Comparison of ENCODE assay signal across 28 cellular contexts in the genomic region with DNA sequence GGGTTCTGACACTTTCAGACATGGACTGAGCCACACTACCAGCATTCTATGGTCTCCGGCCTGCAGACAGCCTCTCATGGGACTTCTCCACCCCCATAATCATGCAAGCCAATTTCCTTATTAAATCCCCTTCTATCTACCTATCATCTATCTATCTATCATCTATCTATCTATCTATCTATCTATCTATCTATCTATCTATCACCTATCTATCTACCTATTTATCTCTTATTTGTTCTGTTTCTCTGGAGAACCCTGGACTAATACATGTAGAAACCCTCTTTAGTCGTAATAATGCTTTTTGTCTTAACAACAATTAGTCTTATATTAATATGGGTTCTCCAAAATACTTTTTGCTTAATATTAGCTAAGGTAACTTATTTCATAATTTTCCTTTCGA.
DNase-seq lines count a peak whose midpoint lies in the region; ATAC-seq, FAIRE-seq and TF ChIP-seq lines count a peak whose summit lies in the region.
"Had no signal": no experiment of that assay in that cellular context is flagged by ENCODE, and none has a peak within 500 bp of the region (broad histone marks: within the 10 kb centered on the region; RNA-seq: fewer than 3 reads in every experiment).

No MANE protein-coding gene starts in this region.

- no peak overlapping the region for H3K4me3 ChIP-seq in K562
- H3K4me3 ChIP-seq: A549; BLaER1; BLaER1 treated with 17β-estradiol and CSF1 and Interleukin-3, amounts not matched to agents 10 nM and 100 nM had no signal

- H3K79me2 ChIP-seq in K562 (ENCODE audit: control insufficient read depth, insufficient read depth, low read length) = no peaks in the 10 kb centered on the region

- H3K9me3 ChIP-seq in K562 (replicated peaks; ENCODE audit: control insufficient read depth, insufficient read depth, low read depth, low read length) = no peaks in the 10 kb centered on the region
- H3K9me3 ChIP-seq: A549; BE2C; BLaER1; BLaER1 treated with 17β-estradiol and CSF1 and Interleukin-3, amounts not matched to agents 10 nM and 100 nM; Caco-2 had no signal

- no peak overlapping the region for H2AFZ ChIP-seq in K562 (ENCODE audit: low read depth, low read length)

- no peaks in the 10 kb centered on the region; a peak in 1 of 5 replicates for H3K27me3 ChIP-seq in K562 (ENCODE audit: control insufficient read depth in 2 of 2, insufficient read depth in 2 of 2, low read length in 2 of 2)
- H3K27me3 ChIP-seq: BE2C; BLaER1; BLaER1 treated with 17β-estradiol and CSF1 and Interleukin-3, amounts not matched to agents 10 nM and 100 nM had no signal

- H3K27ac ChIP-seq in K562 (ENCODE audit: extremely low read depth, low read depth, low read length) = no peak overlapping the region
- H3K27ac ChIP-seq: 22Rv1; A549; BLaER1; BLaER1 treated with 17β-estradiol and CSF1 and Interleukin-3, amounts not matched to agents 10 nM and 100 nM; C4-2B had no signal

- H3K4me1 ChIP-seq in K562 (replicated peaks in 1 of 2; ENCODE audit: control insufficient read depth in 2 of 2, insufficient read depth in 2 of 2, low read length in 2 of 2) = no peaks in the 10 kb centered on the region; a peak in 1 of 5 replicates
- H3K4me1 ChIP-seq: A549, BE2C, BLaER1 had no signal

- TF ChIP-seq RAD21 in K562 (CRISPR knock-in tag; conservative IDR thresholded peaks at IDR 0.05 in 1 of 2, IDR thresholded peaks at IDR 0.05 in 1 of 2) = no peak

- ATAC-seq in K562 = no peak
- ATAC-seq in HG02763 (IDR thresholded peaks at IDR 0.05; ENCODE audit: unreplicated experiment) = no peak
- ATAC-seq: A549; CD8-positive, alpha-beta T cell had no signal

- intact Hi-C loops in K562 (cut with micrococcal nuclease) = loop anchor here (10.0 kb wide), 2 partner anchors 59 to 739 kb away; no protein-coding TSS in a partner anchor

- H3K9ac ChIP-seq in K562 (ENCODE audit: insufficient read depth in 1 of 2, low read depth in 2 of 2, low read length in 2 of 2) = no peak overlapping the region
- H3K9ac ChIP-seq: BLaER1; BLaER1 treated with 17β-estradiol and CSF1 and Interleukin-3, amounts not matched to agents 10 nM and 100 nM had no signal

- CTCF ChIA-PET in K562 (lab: Yijun Ruan, JAX; ENCODE audit: low intra/inter-chr PET ratio) = no interaction called here

- in situ Hi-C loops in K562 (cut with MboI) = no loop called here

- no peak for TF ChIP-seq CTCF in K562 (IDR thresholded peaks at IDR 0.05 in 2 of 3, conservative IDR thresholded peaks at IDR 0.05 in 1 of 3; ENCODE audit: insufficient read depth in 2 of 3, low read depth in 1 of 3, low read length in 3 of 3)

- no peak for FAIRE-seq in K562 (lab: Jason Lieb, UNC)
- FAIRE-seq: A549, D721Med had no signal

- POLR2A ChIA-PET in K562 (lab: Yijun Ruan, JAX) = no interaction called here

- no peak for TF ChIP-seq EP300 in K562 (IDR thresholded peaks at IDR 0.05; ENCODE audit: low read length)

- 9% methylated on average over 3 of the region's 3 CpGs for WGBS in K562 (ENCODE audit: insufficient coverage, low coverage, missing lambda C conversion rate)

- H3K36me3 ChIP-seq in K562 (ENCODE audit: control insufficient read depth, insufficient read depth, low read length) = no peaks in the 10 kb centered on the region
- H3K36me3 ChIP-seq: BE2C; BLaER1; BLaER1 treated with 17β-estradiol and CSF1 and Interleukin-3, amounts not matched to agents 10 nM and 100 nM had no signal

- H4K20me1 ChIP-seq in K562 (replicated peaks; ENCODE audit: control insufficient read depth, insufficient read depth, low read length) = no peaks in the 10 kb centered on the region
- H4K20me1 ChIP-seq: BLaER1; BLaER1 treated with 17β-estradiol and CSF1 and Interleukin-3, amounts not matched to agents 10 nM and 100 nM had no signal

- no TSS peak for BruUV-seq in K562 (replicated peaks; lab: Mats Ljungman, UMichigan)

- no peak for TF ChIP-seq POLR2A in K562 (conservative IDR thresholded peaks at IDR 0.05)

- no peak overlapping the region for H3K4me2 ChIP-seq in K562 (ENCODE audit: insufficient read depth, low read length)
- H3K4me2 ChIP-seq: A549; BLaER1; BLaER1 treated with 17β-estradiol and CSF1 and Interleukin-3, amounts not matched to agents 10 nM and 100 nM had no signal

- DNase-seq in K562 (ENCODE audit: extremely low read depth in 1 of 4, low spot score in 3 of 4) = no peak
- DNase-seq: 8988T; ACHN; AML-193; BE2C; C1 segment of cervical spinal cord; Caco-2; Calu3; CD4-positive, alpha-beta memory T cell; CD4-positive, alpha-beta T cell; CD4-positive, CD25-positive, alpha-beta regulatory T cell; CD8-positive, alpha-beta memory T cell; CD8-positive, alpha-beta T cell; COR-L47; DMS 273 treated with DMSO at 0.1 percent for 48 hours; DMS153; DMS53; DMS79; DMS79 treated with DMSO at 0.1 percent for 48 hours; DND-41; EL had no signal

- no peaks in the 10 kb centered on the region for H3K9me1 ChIP-seq in K562 (ENCODE audit: control insufficient read depth, insufficient read depth, low read length)

TF ChIP-seq in K562, 482 proteins besides CTCF, POLR2A, EP300 and RAD21:
- TF ChIP-seq HDAC3 (IDR thresholded peaks at IDR 0.05; ENCODE audit: borderline replicate concordance, partially characterized antibody) (no peak), DACH1 (IDR thresholded peaks at IDR 0.05; ENCODE audit: partially characterized antibody) (peak; percentile 100), RCOR1 (IDR thresholded peaks at IDR 0.05; ENCODE audit: borderline replicate concordance in 1 of 2, low read depth in 2 of 2, low read length in 2 of 2) (no peak), ZNF224 (CRISPR knock-in tag; IDR thresholded peaks at IDR 0.05) (no peak), NR2C1 (IDR thresholded peaks at IDR 0.05) (no peak), NR2C1 (tag; IDR thresholded peaks at IDR 0.05) (no peak), ZNF41 (CRISPR knock-in tag; conservative IDR thresholded peaks at IDR 0.05) (no peak), ZBTB8A (IDR thresholded peaks at IDR 0.05; ENCODE audit: partially characterized antibody) (no peak), ZNF311 (CRISPR knock-in tag; IDR thresholded peaks at IDR 0.05) (no peak), MXI1 (IDR thresholded peaks at IDR 0.05; ENCODE audit: low read depth, low read length) (no peak), ADNP (tag; IDR thresholded peaks at IDR 0.05) (no peak), MTA1 (IDR thresholded peaks at IDR 0.05; ENCODE audit: borderline replicate concordance) (peak; percentile 64; the same call in 1 of the 2 replicates), CBX5 (IDR thresholded peaks at IDR 0.05; ENCODE audit: borderline replicate concordance, low read depth) (no peak), GATAD2B (IDR thresholded peaks at IDR 0.05; ENCODE audit: borderline replicate concordance) (peak; percentile 87; the same call in 1 of the 2 replicates), MYNN (IDR thresholded peaks at IDR 0.05) (no peak), MYNN (CRISPR knock-in tag; IDR thresholded peaks at IDR 0.05) (no peak), CEBPB (tag; IDR thresholded peaks at IDR 0.05) (no peak), ETV6 (IDR thresholded peaks at IDR 0.05; ENCODE audit: borderline replicate concordance in 1 of 2, low read depth in 2 of 2, low read length in 1 of 2) (no peak), ETV6 (CRISPR knock-in tag; IDR thresholded peaks at IDR 0.05; ENCODE audit: borderline replicate concordance) (no peak), MCM7 (IDR thresholded peaks at IDR 0.05) (0 out of 4 replicates have a peak, but pooled peaks of 1 of the 2 experiments have one; percentile 71), ZBTB2 (IDR thresholded peaks at IDR 0.05) (peak; percentile 85; the same call in 1 of the 2 replicates)
- TF ChIP-seq, protein P1, sequence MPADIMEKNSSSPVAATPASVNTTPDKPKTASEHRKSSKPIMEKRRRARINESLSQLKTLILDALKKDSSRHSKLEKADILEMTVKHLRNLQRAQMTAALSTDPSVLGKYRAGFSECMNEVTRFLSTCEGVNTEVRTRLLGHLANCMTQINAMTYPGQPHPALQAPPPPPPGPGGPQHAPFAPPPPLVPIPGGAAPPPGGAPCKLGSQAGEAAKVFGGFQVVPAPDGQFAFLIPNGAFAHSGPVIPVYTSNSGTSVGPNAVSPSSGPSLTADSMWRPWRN (IDR thresholded peaks at IDR 0.05; ENCODE audit: low read depth) = no peak
